ENCODE assay signal across 12 cellular contexts in genomic region chr10:31030216-31030615, GRCh38. TPM values are rescaled to one million over a fixed set of nuclear protein-coding genes. Genes with fewer than 3 reads are reported as not detected.
DNase-seq lines count a peak whose midpoint lies in the region; ATAC-seq and TF ChIP-seq lines count a peak whose summit lies in the region.
"Had no signal": no experiment of that assay in that cellular context is flagged by ENCODE, and none has a peak within 500 bp of the region (broad histone marks: within the 10 kb centered on the region; RNA-seq: fewer than 3 reads in every experiment).

No MANE protein-coding gene starts in this region.

- H3K36me3 Mint-ChIP-seq in T-helper 2 cell treated with Interferon-gamma antibody and Interleukin-4, amounts not matched to agents 5 μg/mL and 100 μg/mL, for 36 hours (ENCODE audit: low read depth), result peaks cover 4% of the 10 kb centered on the region

- peaks cover 26% of the 10 kb centered on the region for H3K4me1 Mint-ChIP-seq in T-helper 2 cell treated with Interferon-gamma antibody and Interleukin-4, amounts not matched to agents 5 μg/mL and 100 μg/mL, for 36 hours (ENCODE audit: low read depth)

- WGBS in hepatocyte (ENCODE audit: low lambda C conversion rate, missing lambda C conversion rate), result 54% methylated on average over 8 of the region's 8 CpGs

- H3K9me2 ChIP-seq in hepatocyte (replicated peaks; ENCODE audit: insufficient read depth), result no peaks in the 10 kb centered on the region

- H3K27me3 ChIP-seq in hepatocyte (no peaks in the 10 kb centered on the region), thoracic aorta (replicated peaks; ENCODE audit: insufficient read depth) (no peaks in the 10 kb centered on the region)
- H3K27me3 ChIP-seq: spleen had no signal

- no peak for DNase-seq in T-helper 2 cell treated with Interferon-gamma antibody and Interleukin-4, amounts not matched to agents 5 μg/mL and 100 μg/mL, for 36 hours (ENCODE audit: low spot score)
- DNase-seq in T-helper 2 cell (no peak), amniotic epithelial cell (ENCODE audit: low read depth) (peak; percentile 24), hepatocyte (ENCODE audit: low spot score) (peak; percentile 24), thoracic aorta (ENCODE audit: low spot score) (no peak), amniotic stem cell (lab: John Stamatoyannopoulos, UW) (no peak), NCI-H446 (lab: John Stamatoyannopoulos, UW) (no peak)
- DNase-seq: NCI-H1694; NK-92 treated with Interleukin-12 subunit alpha and Interleukin-12 subunit beta, amount 100 ng/mL, for 24 hours; spleen had no signal

- H3K4me3 ChIP-seq in hepatocyte, result no peak overlapping the region
- peak overlapping the region; percentile 79 for H3K4me3 ChIP-seq in thoracic aorta

- H3K4me2 ChIP-seq in hepatocyte, result peak overlapping the region; percentile 91

- H3K27ac ChIP-seq in hepatocyte (peak overlapping the region; percentile 99), thoracic aorta (peak overlapping the region; percentile 99)

- no peaks in the 10 kb centered on the region for H3K27me3 Mint-ChIP-seq in T-helper 2 cell treated with Interferon-gamma antibody and Interleukin-4, amounts not matched to agents 5 μg/mL and 100 μg/mL, for 36 hours (ENCODE audit: low read depth)

- no peaks in the 10 kb centered on the region for H3K9me3 Mint-ChIP-seq in T-helper 2 cell treated with Interferon-gamma antibody and Interleukin-4, amounts not matched to agents 5 μg/mL and 100 μg/mL, for 36 hours

- H3K36me3 ChIP-seq in hepatocyte (replicated peaks; ENCODE audit: insufficient read depth, low read depth), result no peaks in the 10 kb centered on the region
- no peaks in the 10 kb centered on the region for H3K36me3 ChIP-seq in thoracic aorta
- H3K36me3 ChIP-seq: spleen had no signal

- ATAC-seq in thoracic aorta (ENCODE audit: insufficient number of reproducible peaks, low FRiP score, low read depth) (no peak), HG03139 (IDR thresholded peaks at IDR 0.05; ENCODE audit: unreplicated experiment) (no peak)
- ATAC-seq: A549 had no signal

- H2AFZ ChIP-seq in hepatocyte, result no peak overlapping the region

- H3K9me3 ChIP-seq in hepatocyte (ENCODE audit: low read depth) (no peaks in the 10 kb centered on the region), thoracic aorta (no peaks in the 10 kb centered on the region)
- H3K9me3 ChIP-seq: A549, spleen had no signal

- TF ChIP-seq CTCF in hepatocyte (IDR thresholded peaks at IDR 0.05; ENCODE audit: poor library complexity) (no peak), thoracic aorta (IDR thresholded peaks at IDR 0.05) (no peak)

- H3K4me3 Mint-ChIP-seq in T-helper 2 cell treated with Interferon-gamma antibody and Interleukin-4, amounts not matched to agents 5 μg/mL and 100 μg/mL, for 36 hours, result peak overlapping the region; percentile 4

- H3K27ac Mint-ChIP-seq in T-helper 2 cell treated with Interferon-gamma antibody and Interleukin-4, amounts not matched to agents 5 μg/mL and 100 μg/mL, for 36 hours, result peak overlapping the region; percentile 20

- H3K4me1 ChIP-seq in hepatocyte (ENCODE audit: insufficient read depth), result peaks cover 20% of the 10 kb centered on the region
- H3K4me1 ChIP-seq in thoracic aorta (ENCODE audit: control insufficient read depth in 1 of 2, low read depth in 2 of 2), result peaks cover 34 to 55% of the 10 kb centered on the region in 2 donors

- no peaks in the 10 kb centered on the region for H4K20me1 ChIP-seq in hepatocyte (ENCODE audit: insufficient read depth, poor library complexity, severe bottlenecking)

- peaks cover 13% of the 10 kb centered on the region for H3K79me2 ChIP-seq in hepatocyte

RNA-seq across cellular contexts. Expression of gene ZNF438, which starts 1.4 kb away (rescaled TPM):
- total RNA-seq in hepatocyte, result 3.2 and 5.0 TPM in 2 replicates
- 2.3 and 3.8 TPM in 2 replicates for polyA plus RNA-seq in hepatocyte
- total RNA-seq in thoracic aorta, result 10 to 100 TPM; 10.6 to 14.5 TPM

Comparison
In these comparisons a context has a peak if more than half of its experiments do, and no peak if none do; other contexts are left out.
1. DNase-seq: peak in amniotic epithelial cell (single experiment) and hepatocyte (single experiment); none in T-helper 2 cell treated with Interferon-gamma antibody and Interleukin-4, amounts not matched to agents 5 μg/mL and 100 μg/mL, for 36 hours (single experiment), T-helper 2 cell (0 of 5), thoracic aorta (single experiment), amniotic stem cell (single experiment) and NCI-H446 (0 of 2).